24 cellular contexts compared by ENCODE assay signal in genomic region chr17:79047291-79047920, GRCh38. TPM values are rescaled to one million over a fixed set of nuclear protein-coding genes. Genes with fewer than 3 reads are reported as not detected.
A peak's percentile ranks its signal among the peaks of the same experiment; 100 is the strongest.
DNase-seq lines count a peak whose midpoint lies in the region; ATAC-seq, FAIRE-seq and TF ChIP-seq lines count a peak whose summit lies in the region.
"Had no signal": no experiment of that assay in that cellular context is flagged by ENCODE, and none has a peak within 500 bp of the region (broad histone marks: within the 10 kb centered on the region; RNA-seq: fewer than 3 reads in every experiment).

No MANE protein-coding gene starts in this region.

- no peak overlapping the region for H3K56ac ChIP-seq in H1 (replicated peaks; ENCODE audit: insufficient read length, low read depth, low read length)

- H3K27me3 ChIP-seq in BLaER1 treated with 17β-estradiol and CSF1 and Interleukin-3, amounts not matched to agents 10 nM and 100 nM = no peaks in the 10 kb centered on the region
- peaks cover 0 to 2% (median 0%) of the 10 kb centered on the region in 4 experiments; a peak in 4 of 7 replicates for H3K27me3 ChIP-seq in H1 (replicated peaks in 1 of 4; ENCODE audit: control insufficient read depth in 3 of 4, extremely low read depth in 1 of 4, insufficient read depth in 3 of 4, low read length in 3 of 4)
- no peaks in the 10 kb centered on the region for H3K27me3 ChIP-seq in subcutaneous abdominal adipose tissue (ENCODE audit: control insufficient read depth in 5 of 5, insufficient read depth in 4 of 5, low read length in 5 of 5)
- H3K27me3 ChIP-seq: MG63, ovary, right lobe of liver had no signal

- H3K27ac ChIP-seq in BLaER1 treated with 17β-estradiol and CSF1 and Interleukin-3, amounts not matched to agents 10 nM and 100 nM = no peak overlapping the region
- H3K27ac ChIP-seq in H1 (ENCODE audit: low read depth, low read length) (no peak overlapping the region), kidney (ENCODE audit: low read depth in 2 of 2, low read length in 2 of 2) (no peak overlapping the region), subcutaneous abdominal adipose tissue (ENCODE audit: low read depth, low read length) (peak overlapping the region; percentile 67), RWPE1 (no peak overlapping the region)
- H3K27ac ChIP-seq: ovary, right lobe of liver, SK-N-MC had no signal

- no peak overlapping the region for H4K5ac ChIP-seq in H1 (ENCODE audit: insufficient read length, low read depth, low read length)

- peaks cover 0 to 7% (median 0%) of the 10 kb centered on the region in 11 experiments; a peak in 2 of 22 replicates for H4K20me1 ChIP-seq in BLaER1 treated with 17β-estradiol and CSF1 and Interleukin-3, amounts not matched to agents 10 nM and 100 nM
- H4K20me1 ChIP-seq in H1 (replicated peaks in 1 of 2; ENCODE audit: control insufficient read depth in 1 of 2, insufficient read depth in 2 of 2, low read length in 2 of 2) = peaks cover 0 to 11% of the 10 kb centered on the region in 2 experiments

- TF ChIP-seq EP300 in H1 (IDR thresholded peaks at IDR 0.05; ENCODE audit: borderline replicate concordance in 1 of 2, low read depth in 2 of 2, low read length in 2 of 2) = no peak

- POLR2A ChIA-PET in H1 (lab: Charles Lee; ENCODE audit: partially characterized antibody) (no interaction called here), RWPE1 (lab: Yijun Ruan, JAX; ENCODE audit: low non-redundant PET) (no interaction called here)

- H3K79me2 ChIP-seq in H1 (ENCODE audit: control insufficient read depth in 1 of 2, insufficient read depth in 2 of 2, low read length in 2 of 2) = no peaks in the 10 kb centered on the region

- TF ChIP-seq CTCF in H1 (IDR thresholded peaks at IDR 0.05; ENCODE audit: control extremely low read depth in 1 of 3, insufficient read depth in 1 of 3, low read depth in 1 of 3, low read length in 3 of 3) (no peak), kidney (IDR thresholded peaks at IDR 0.05; ENCODE audit: borderline replicate concordance, extremely low read depth, insufficient read depth) (no peak), RWPE1 (conservative IDR thresholded peaks at IDR 0.05; ENCODE audit: low read depth) (no peak)

- no peaks in the 10 kb centered on the region for H3K9me3 Mint-ChIP-seq in stimulated activated effector memory CD8-positive, alpha-beta T cell treated with anti-CD3 and anti-CD28 coated beads, Interleukin-12 subunit alpha, Interleukin-12 subunit beta, amount 100 ng/mL, for 72 hours
- H3K9me3 Mint-ChIP-seq: activated CD4-positive, alpha-beta T cell treated with anti-CD3 and anti-CD28 coated beads, Interleukin-2, amount 10 ng/mL, durations not matched to agents 24 days and 14 days; naive thymus-derived CD8-positive, alpha-beta T cell had no signal

- no peak overlapping the region for H3K14ac ChIP-seq in H1 (ENCODE audit: insufficient read length)

- H2AK5ac ChIP-seq in H1 (ENCODE audit: low read depth, low read length) = 0 out of 2 replicates have a peak overlapping the region, but pooled peaks have one; percentile 24

- no peak for ATAC-seq in stimulated activated effector memory CD8-positive, alpha-beta T cell treated with anti-CD3 and anti-CD28 coated beads, Interleukin-12 subunit alpha, Interleukin-12 subunit beta, amount 100 ng/mL, for 72 hours
- ATAC-seq in GM19467 (IDR thresholded peaks at IDR 0.05; ENCODE audit: unreplicated experiment) = no peak
- ATAC-seq: K562; naive thymus-derived CD8-positive, alpha-beta T cell; right lobe of liver; T-helper 17 cell had no signal

- no peak overlapping the region for H2BK20ac ChIP-seq in H1 (ENCODE audit: low read length)

- H3K4me1 ChIP-seq in BLaER1 treated with 17β-estradiol and CSF1 and Interleukin-3, amounts not matched to agents 10 nM and 100 nM = peaks cover 30 to 49% (median 42%) of the 10 kb centered on the region in 10 experiments
- H3K4me1 ChIP-seq in H1 (replicated peaks in 1 of 4; ENCODE audit: control insufficient read depth in 3 of 4, insufficient read depth in 4 of 4, low read length in 3 of 4) = no peaks in the 10 kb centered on the region
- H3K4me1 ChIP-seq in kidney (ENCODE audit: control insufficient read depth in 1 of 2, insufficient read depth in 1 of 2, low read depth in 1 of 2, low read length in 2 of 2) = peaks cover 0 to 5% of the 10 kb centered on the region in 2 donors
- peaks cover 12 to 42% (median 35%) of the 10 kb centered on the region in 5 donors for H3K4me1 ChIP-seq in subcutaneous abdominal adipose tissue (ENCODE audit: control insufficient read depth in 5 of 5, insufficient read depth in 5 of 5, low read length in 5 of 5)
- H3K4me1 ChIP-seq: right lobe of liver had no signal

- no peak overlapping the region for H3K4me3 Mint-ChIP-seq in stimulated activated effector memory CD8-positive, alpha-beta T cell treated with anti-CD3 and anti-CD28 coated beads, Interleukin-12 subunit alpha, Interleukin-12 subunit beta, amount 100 ng/mL, for 72 hours
- H3K4me3 Mint-ChIP-seq: activated CD4-positive, alpha-beta T cell treated with anti-CD3 and anti-CD28 coated beads, Interleukin-2, amount 10 ng/mL, durations not matched to agents 24 days and 14 days; activated naive CD8-positive, alpha-beta T cell; mesothelial cell of epicardium; naive thymus-derived CD8-positive, alpha-beta T cell; T-helper 17 cell had no signal

- peaks cover 8% of the 10 kb centered on the region for H3K79me1 ChIP-seq in H1 (ENCODE audit: low read depth, low read length)

- H3K36me3 Mint-ChIP-seq in stimulated activated effector memory CD8-positive, alpha-beta T cell treated with anti-CD3 and anti-CD28 coated beads, Interleukin-12 subunit alpha, Interleukin-12 subunit beta, amount 100 ng/mL, for 72 hours = no peaks in the 10 kb centered on the region
- H3K36me3 Mint-ChIP-seq: activated naive CD8-positive, alpha-beta T cell; naive thymus-derived CD8-positive, alpha-beta T cell had no signal

- H3K23me2 ChIP-seq in H1 (ENCODE audit: low read depth, low read length) = peaks cover 4% of the 10 kb centered on the region; the same call in 1 of the 2 replicates

- no peaks in the 10 kb centered on the region for H3K9me3 ChIP-seq in BLaER1 treated with 17β-estradiol and CSF1 and Interleukin-3, amounts not matched to agents 10 nM and 100 nM (replicated peaks in 1 of 11)
- no peaks in the 10 kb centered on the region; a peak in 2 of 4 replicates for H3K9me3 ChIP-seq in H1 (ENCODE audit: insufficient read depth in 2 of 2, low read depth in 1 of 2, low read length in 1 of 2)
- H3K9me3 ChIP-seq in kidney (ENCODE audit: control insufficient read depth in 1 of 2, low read length in 2 of 2) = no peaks in the 10 kb centered on the region
- H3K9me3 ChIP-seq in subcutaneous abdominal adipose tissue (ENCODE audit: control insufficient read depth in 5 of 5, low read length in 5 of 5) = no peaks in the 10 kb centered on the region
- H3K9me3 ChIP-seq: MG63, ovary, right lobe of liver had no signal

- H3K36me3 ChIP-seq in BLaER1 treated with 17β-estradiol and CSF1 and Interleukin-3, amounts not matched to agents 10 nM and 100 nM = no peaks in the 10 kb centered on the region; a peak in 1 of 22 replicates
- no peaks in the 10 kb centered on the region; a peak in 1 of 8 replicates for H3K36me3 ChIP-seq in H1 (ENCODE audit: control insufficient read depth in 2 of 4, insufficient read depth in 4 of 4, low read length in 3 of 4)
- no peaks in the 10 kb centered on the region for H3K36me3 ChIP-seq in kidney (ENCODE audit: control insufficient read depth in 1 of 2, insufficient read depth in 2 of 2, low read length in 2 of 2)
- peaks cover 0 to 44% (median 21%) of the 10 kb centered on the region in 5 donors for H3K36me3 ChIP-seq in subcutaneous abdominal adipose tissue (ENCODE audit: control insufficient read depth in 5 of 5, insufficient read depth in 5 of 5, low read length in 5 of 5)
- H3K36me3 ChIP-seq: MG63, ovary, right lobe of liver had no signal

- peak overlapping the region; percentile 92; the same call in 1 of the 2 replicates for H2BK15ac ChIP-seq in H1 (ENCODE audit: low read length)

- H2AFZ ChIP-seq in H1 (ENCODE audit: low read length) = no peak overlapping the region

- no peak for TF ChIP-seq RAD21 in H1 (IDR thresholded peaks at IDR 0.05 in 1 of 2, conservative IDR thresholded peaks at IDR 0.05 in 1 of 2; ENCODE audit: low read depth in 2 of 2, low read length in 2 of 2)

- 93% methylated on average over 30 of the region's 30 CpGs; no CpG with 5 or more reads in 1 of the 2 experiments for WGBS in H1 (ENCODE audit: extremely low coverage in 1 of 2, insufficient coverage in 1 of 2, insufficient read length in 1 of 2, insufficient replicate concordance in 2 of 2, low coverage in 1 of 2, low lambda C conversion rate in 2 of 2, missing lambda C conversion rate in 1 of 2), 2 experiments

- no peak overlapping the region for H3K4ac ChIP-seq in H1 (replicated peaks; ENCODE audit: insufficient read length, low read depth, low read length)

- DNase-seq in H1 (ENCODE audit: low read depth in 1 of 2, low spot score in 2 of 2) = no peak
- peak; percentile 56 for DNase-seq in kidney
- DNase-seq in stimulated activated effector memory CD8-positive, alpha-beta T cell treated with anti-CD3 and anti-CD28 coated beads, Interleukin-12 subunit alpha, Interleukin-12 subunit beta, amount 100 ng/mL, for 72 hours (ENCODE audit: low spot score in 2 of 2) = no peak
- no peak for DNase-seq in RWPE1 (ENCODE audit: low spot score)
- no peak for DNase-seq in NCI-H1105 (lab: John Stamatoyannopoulos, UW)
- DNase-seq: activated CD4-positive, alpha-beta T cell treated with anti-CD3 and anti-CD28 coated beads, Interleukin-2, amount 10 ng/mL, durations not matched to agents 24 days and 14 days; cerebellar nuclear complex; effector CD4-positive, alpha-beta T cell; HCEC 1CT; MG63; naive thymus-derived CD8-positive, alpha-beta T cell; NCI-H1436 treated with DMSO at 0.1 percent for 48 hours; right lobe of liver; T-helper 17 cell had no signal

- no peak overlapping the region for H2BK5ac ChIP-seq in H1 (ENCODE audit: low read depth, low read length)

- H2BK120ac ChIP-seq in H1 (replicated peaks; ENCODE audit: low read depth, low read length) = no peak overlapping the region

- no peak for TF ChIP-seq POLR2A in H1 (IDR thresholded peaks at IDR 0.05; ENCODE audit: control extremely low read depth in 1 of 2, low read depth in 2 of 2, low read length in 2 of 2)

- H3K4me1 Mint-ChIP-seq in stimulated activated effector memory CD8-positive, alpha-beta T cell treated with anti-CD3 and anti-CD28 coated beads, Interleukin-12 subunit alpha, Interleukin-12 subunit beta, amount 100 ng/mL, for 72 hours = peaks cover 21% of the 10 kb centered on the region
- H3K4me1 Mint-ChIP-seq: activated CD4-positive, alpha-beta T cell treated with anti-CD3 and anti-CD28 coated beads, Interleukin-2, amount 10 ng/mL, durations not matched to agents 24 days and 14 days had no signal

- H3K4me2 ChIP-seq in BLaER1 treated with 17β-estradiol and CSF1 and Interleukin-3, amounts not matched to agents 10 nM and 100 nM = peak overlapping the region; percentile 74 to 94 (median 84)
- no peak overlapping the region for H3K4me2 ChIP-seq in H1 (ENCODE audit: insufficient read depth in 1 of 2, low read depth in 2 of 2, low read length in 2 of 2)

- H3K4me3 ChIP-seq in BLaER1 treated with 17β-estradiol and CSF1 and Interleukin-3, amounts not matched to agents 10 nM and 100 nM = no peak overlapping the region
- no peak overlapping the region for H3K4me3 ChIP-seq in H1 (ENCODE audit: extremely low read depth in 1 of 4, insufficient read depth in 2 of 4, low read depth in 3 of 4, low read length in 4 of 4)
- H3K4me3 ChIP-seq in kidney (ENCODE audit: low read length in 2 of 2) = no peak overlapping the region
- peak overlapping the region in 2 of 5 donors; percentile 1 to 30 for H3K4me3 ChIP-seq in subcutaneous abdominal adipose tissue (ENCODE audit: low read depth in 1 of 5, low read length in 5 of 5)
- H3K4me3 ChIP-seq: K562, MG63, ovary, right lobe of liver, SK-N-MC had no signal

- H4K91ac ChIP-seq in H1 (replicated peaks; ENCODE audit: insufficient read length, low read length) = no peak overlapping the region

- FAIRE-seq in H1 (lab: Jason Lieb, UNC) (no peak), kidney (lab: Jason Lieb, UNC) (no peak)
- FAIRE-seq: D721Med, K562, RCC 7860 had no signal

- no peak overlapping the region for H3K23ac ChIP-seq in H1 (ENCODE audit: insufficient read length)

- CTCF ChIA-PET in H1 (lab: Charles Lee; ENCODE audit: partially characterized antibody) (interaction anchor here (1.1 to 4.7 kb wide), 3 partner anchors 10 to 35 kb away, joined by 3 to 56 read pairs (median 5); no protein-coding TSS in a partner anchor), RWPE1 (lab: Yijun Ruan, JAX) (interaction anchor here (1.3 kb wide), 1 partner anchor 346 kb away, joined by 3 read pairs; no protein-coding TSS in a partner anchor)

- H3K27ac Mint-ChIP-seq in stimulated activated effector memory CD8-positive, alpha-beta T cell treated with anti-CD3 and anti-CD28 coated beads, Interleukin-12 subunit alpha, Interleukin-12 subunit beta, amount 100 ng/mL, for 72 hours = no peak overlapping the region
- H3K27ac Mint-ChIP-seq: activated CD4-positive, alpha-beta T cell treated with anti-CD3 and anti-CD28 coated beads, Interleukin-2, amount 10 ng/mL, durations not matched to agents 24 days and 14 days; activated naive CD8-positive, alpha-beta T cell; mesothelial cell of epicardium; naive thymus-derived CD8-positive, alpha-beta T cell; T-helper 17 cell had no signal

- H4K8ac ChIP-seq in H1 (ENCODE audit: extremely low read depth, insufficient read depth, low read length) = no peak overlapping the region

- intact Hi-C loops in kidney (cut with DNase I) = loop anchor here (5.0 kb wide), 1 partner anchor 35 kb away; no protein-coding TSS in a partner anchor

- peak overlapping the region in 3 of 11 experiments; percentile 44 to 61 (median 59); a peak in 3 of 22 replicates for H3K9ac ChIP-seq in BLaER1 treated with 17β-estradiol and CSF1 and Interleukin-3, amounts not matched to agents 10 nM and 100 nM
- no peak overlapping the region for H3K9ac ChIP-seq in H1 (replicated peaks in 1 of 4; ENCODE audit: extremely low read depth in 1 of 4, low read depth in 3 of 4, low read length in 3 of 4)
- no peak overlapping the region for H3K9ac ChIP-seq in kidney (ENCODE audit: low read length in 2 of 2)
- H3K9ac ChIP-seq in subcutaneous abdominal adipose tissue (ENCODE audit: low read length in 5 of 5) = no peak overlapping the region

- no peak overlapping the region for H3K18ac ChIP-seq in H1 (ENCODE audit: extremely low read depth, low read length)

- H2BK12ac ChIP-seq in H1 (ENCODE audit: low read depth, low read length) = no peak overlapping the region

RNA-seq across cellular contexts. Expression of gene C1QTNF1, which starts 23.4 kb away (rescaled TPM):
- total RNA-seq in H1 (2021; fragmentation: NEBNext Ultra II Directional; extraction: Animal tissue kit (Norgen Biotek cat#: 25700)) = 2.5 and 3.5 TPM in 2 replicates
- 1.5 and 2.1 TPM in 2 replicates for polyA plus RNA-seq in H1 (2011; rRNA removed)
- 1.1 TPM for polyA plus RNA-seq in H1 (2011; cell fraction: cytosol; rRNA removed)
- 1.8 TPM for polyA plus RNA-seq in H1 (2011; cell fraction: nucleus; rRNA removed)
- polyA plus RNA-seq in H1 (2012, experiment 1 of 2) = 1.4 to 2.4 TPM (median 1.9 TPM) in 4 replicates
- polyA plus RNA-seq in H1 (2012, experiment 2 of 2) = 2.1 TPM
- polyA plus RNA-seq in H1 (2013, experiment 1 of 2) = 0.83 TPM
- polyA plus RNA-seq in H1 (2013, experiment 2 of 2) = 0.87 TPM
- polyA minus RNA-seq in H1 (2011; rRNA and poly(A)+ RNA removed) = 0.44 and 0.49 TPM in 2 replicates
- polyA minus RNA-seq in H1 (2011; cell fraction: cytosol; rRNA and poly(A)+ RNA removed) = 0.95 TPM
- 1.3 TPM for polyA minus RNA-seq in H1 (2011; cell fraction: nucleus; rRNA and poly(A)+ RNA removed)
- 65.2 TPM for total RNA-seq in kidney
- 18.0 TPM for polyA plus RNA-seq in kidney (ENCODE audit: insufficient read depth, low read depth, low replicate concordance)
- total RNA-seq: activated CD4-positive, alpha-beta T cell treated with anti-CD3 and anti-CD28 coated beads, Interleukin-2, amount 10 ng/mL, durations not matched to agents 24 days and 14 days; naive thymus-derived CD8-positive, alpha-beta T cell had no signal
- polyA plus RNA-seq: K562; naive thymus-derived CD8-positive, alpha-beta T cell had no signal

RNA-seq across cellular contexts. Expression of gene ENGASE, which starts 27.2 kb away (rescaled TPM):
- total RNA-seq in H1 (2021; fragmentation: NEBNext Ultra II Directional; extraction: Animal tissue kit (Norgen Biotek cat#: 25700)) = 30.6 and 36.1 TPM in 2 replicates
- polyA plus RNA-seq in H1 (2011; rRNA removed) (9.3 and 18.8 TPM in 2 replicates), kidney (ENCODE audit: insufficient read depth, low read depth, low replicate concordance) (14.3 TPM)
- polyA plus RNA-seq in H1 (2011; cell fraction: cytosol; rRNA removed) = 22.9 TPM
- 218 TPM for polyA plus RNA-seq in H1 (2011; cell fraction: nucleus; rRNA removed)
- 18.7 to 30.4 TPM (median 25.2 TPM) in 4 replicates for polyA plus RNA-seq in H1 (2012, experiment 1 of 2)
- 8.1 TPM for polyA plus RNA-seq in H1 (2012, experiment 2 of 2)
- polyA plus RNA-seq in H1 (2013, experiment 1 of 2) = 13.4 TPM
- polyA plus RNA-seq in H1 (2013, experiment 2 of 2) = 12.1 TPM
- 9.8 and 10.3 TPM in 2 replicates for polyA minus RNA-seq in H1 (2011; rRNA and poly(A)+ RNA removed)
- 17.5 TPM for polyA minus RNA-seq in H1 (2011; cell fraction: cytosol; rRNA and poly(A)+ RNA removed)
- 28.1 TPM for polyA minus RNA-seq in H1 (2011; cell fraction: nucleus; rRNA and poly(A)+ RNA removed)
- total RNA-seq in kidney = 49.3 TPM

RNA-seq across cellular contexts. Expression of gene CANT1, which starts 37.8 kb away (rescaled TPM):
- 30.7 and 32.6 TPM in 2 replicates for total RNA-seq in H1 (2021; fragmentation: NEBNext Ultra II Directional; extraction: Animal tissue kit (Norgen Biotek cat#: 25700))
- polyA plus RNA-seq in H1 (2011; rRNA removed) (23.0 and 28.3 TPM in 2 replicates), kidney (ENCODE audit: insufficient read depth, low read depth, low replicate concordance) (23.0 TPM)
- 19.0 TPM for polyA plus RNA-seq in H1 (2011; cell fraction: cytosol; rRNA removed)
- 28.5 TPM for polyA plus RNA-seq in H1 (2011; cell fraction: nucleus; rRNA removed)
- polyA plus RNA-seq in H1 (2012, experiment 1 of 2) = 19.2 to 24.9 TPM (median 22.0 TPM) in 4 replicates
- 28.3 TPM for polyA plus RNA-seq in H1 (2012, experiment 2 of 2)
- polyA plus RNA-seq in H1 (2013, experiment 1 of 2) = 21.6 TPM
- polyA plus RNA-seq in H1 (2013, experiment 2 of 2) = 24.5 TPM
- 23.3 and 23.8 TPM in 2 replicates for polyA minus RNA-seq in H1 (2011; rRNA and poly(A)+ RNA removed)
- 28.7 TPM for polyA minus RNA-seq in H1 (2011; cell fraction: cytosol; rRNA and poly(A)+ RNA removed)
- 13.1 TPM for polyA minus RNA-seq in H1 (2011; cell fraction: nucleus; rRNA and poly(A)+ RNA removed)
- total RNA-seq in kidney = 56.6 TPM

Comparison
In these comparisons a context has a peak if more than half of its experiments do, and no peak if none do; other contexts are left out.
1. H3K4me2 ChIP-seq: peak in BLaER1 treated with 17β-estradiol and CSF1 and Interleukin-3, amounts not matched to agents 10 nM and 100 nM (11 of 11); none in H1 (0 of 2).
2. RNA of gene C1QTNF1, which starts 23.4 kb away (total RNA-seq): 65.2 TPM in kidney (single experiment); 2.5 to 3.5 TPM in H1; every median in the first group is over 10 times any median in the second.